In the genomic region with DNA sequence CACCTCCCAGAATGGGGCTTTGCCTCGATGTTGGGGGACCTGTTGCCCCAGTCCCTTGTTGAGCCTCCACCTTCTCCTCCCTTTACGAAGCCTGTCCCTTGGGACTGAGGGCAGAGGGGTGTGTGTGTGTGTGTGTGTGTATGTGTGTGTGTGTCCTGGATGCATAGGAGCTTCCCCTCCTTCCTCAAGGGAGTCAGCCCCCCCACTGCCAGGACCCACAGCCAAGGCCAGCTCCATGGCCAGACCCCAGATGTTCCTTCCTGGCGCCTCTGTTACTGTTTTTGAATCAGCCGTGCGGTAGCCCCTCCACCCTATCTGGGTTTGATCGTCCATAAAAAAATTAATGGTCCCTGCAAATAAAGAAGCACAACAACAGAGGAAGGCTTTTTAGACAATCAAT, we compare ENCODE assay signal across 20 cellular contexts. TPM values are rescaled to one million over a fixed set of nuclear protein-coding genes. Genes with fewer than 3 reads are reported as not detected.
"Had no signal": no experiment of that assay in that cellular context is flagged by ENCODE, and none has a peak within 500 bp of the region (broad histone marks: within the 10 kb centered on the region; RNA-seq: fewer than 3 reads in every experiment).

No MANE protein-coding gene starts in this region.

- H3K4me1 ChIP-seq: pancreas, sigmoid colon, stomach, suprapubic skin had no signal

- DNase-seq: activated CD4-positive, alpha-beta memory T cell treated with anti-CD3 and anti-CD28 coated beads for 36 hours; activated CD4-positive, alpha-beta T cell treated with anti-CD3 and anti-CD28 coated beads for 48 hours; activated effector memory CD4-positive, alpha-beta T cell treated with anti-CD3 and anti-CD28 coated beads, Interleukin-2, amount 50 U/mL, for 16 hours; activated naive CD4-positive, alpha-beta T cell treated with anti-CD3 and anti-CD28 coated beads, Interleukin-2, amount 50 U/mL, for 16 hours; activated naive CD8-positive, alpha-beta T cell treated with anti-CD3 and anti-CD28 coated beads, Interleukin-2, amount 50 U/mL, for 24 hours; effector CD4-positive, alpha-beta T cell; heart right ventricle; pancreas; stimulated activated CD4-positive, alpha-beta T cell treated with anti-CD3 and anti-CD28 coated beads, Interleukin-15, amount 100 ng/mL, for 24 hours; stomach; SW 1271; T-helper 17 cell had no signal

- H3K27me3 ChIP-seq: heart right ventricle, left lung, neutrophil, pancreas, sigmoid colon, suprapubic skin had no signal

- H3K9me3 ChIP-seq: heart right ventricle, left lung, neutrophil, pancreas, sigmoid colon, stomach, suprapubic skin had no signal

- H3K27ac ChIP-seq: heart right ventricle, neutrophil, pancreas, sigmoid colon, stomach, suprapubic skin had no signal

- H3K36me3 ChIP-seq: heart right ventricle, left lung, neutrophil, pancreas, sigmoid colon, stomach, suprapubic skin had no signal

- H3K4me3 ChIP-seq: heart right ventricle, left lung, pancreas, sigmoid colon, smooth muscle cell, stomach, suprapubic skin had no signal

RNA-seq across cellular contexts. Expression of a gene that starts 38.4 kb away (rescaled TPM):
- total RNA-seq: fibroblast of villous mesenchyme, lung microvascular endothelial cell, smooth muscle cell had no signal
- polyA plus RNA-seq: keratinocyte, smooth muscle cell had no signal
